20 cellular contexts compared by ENCODE assay signal in the genomic region with DNA sequence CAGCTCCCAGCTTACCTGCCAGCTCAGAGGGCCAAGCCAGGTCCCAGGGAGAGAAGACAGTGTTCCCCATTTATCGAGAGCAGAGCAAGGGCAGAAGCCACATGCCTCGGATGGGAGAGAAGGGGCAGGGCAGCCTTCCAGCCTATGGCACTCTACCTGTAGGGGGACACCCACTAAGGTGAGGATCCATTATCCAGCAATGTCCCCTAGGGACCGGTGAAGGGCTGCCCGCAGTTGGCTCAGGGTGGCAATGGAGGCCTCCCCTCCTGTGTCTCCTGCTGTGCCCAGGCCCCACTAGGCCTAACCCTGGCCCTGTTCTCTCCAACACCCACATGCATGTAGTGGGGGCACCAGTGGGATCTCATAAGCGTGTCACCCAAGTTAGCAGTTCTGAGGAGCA. TPM values are rescaled to one million over a fixed set of nuclear protein-coding genes. Genes with fewer than 3 reads are reported as not detected.
DNase-seq lines count a peak whose midpoint lies in the region; TF ChIP-seq lines count a peak whose summit lies in the region.
"Had no signal": no experiment of that assay in that cellular context is flagged by ENCODE, and none has a peak within 500 bp of the region (broad histone marks: within the 10 kb centered on the region; RNA-seq: fewer than 3 reads in every experiment).

No MANE protein-coding gene starts in this region.

- no peak overlapping the region for H3K27ac ChIP-seq in WERI-Rb-1
- peak overlapping the region in 3 of 4 donors; percentile 55 to 85 (median 70) for H3K27ac ChIP-seq in esophagus squamous epithelium
- peak overlapping the region; percentile 91 for H3K27ac ChIP-seq in rectal smooth muscle tissue (ENCODE audit: low read depth, low read length)
- H3K27ac ChIP-seq: left lung, RWPE1 had no signal

- no peak overlapping the region for H3K4me3 ChIP-seq in WERI-Rb-1 (ENCODE audit: low read depth, low read length)
- H3K4me3 ChIP-seq in esophagus squamous epithelium, result no peak overlapping the region
- H3K4me3 ChIP-seq in rectal smooth muscle tissue (ENCODE audit: low read length), result no peak overlapping the region
- H3K4me3 ChIP-seq: HAP-1, left lung had no signal

- in situ Hi-C loops in G401 (cut with HindIII; ENCODE audit: low sequenced_read_pairs), result no loop called here

- H3K4me1 ChIP-seq in esophagus squamous epithelium, result peaks cover 0 to 47% (median 6%) of the 10 kb centered on the region in 3 donors
- peaks cover 52% of the 10 kb centered on the region for H3K4me1 ChIP-seq in rectal smooth muscle tissue (ENCODE audit: control insufficient read depth, insufficient read depth, low read length)
- H3K4me1 ChIP-seq: left lung had no signal

- DNase-seq in G401 (ENCODE audit: low spot score), result peak; percentile 69
- DNase-seq in WERI-Rb-1, result no peak
- no peak for DNase-seq in esophagus squamous epithelium (lab: John Stamatoyannopoulos, UW)
- DNase-seq in DMS79 (lab: John Stamatoyannopoulos, UW), result no peak
- DNase-seq in NCI-H748 (lab: John Stamatoyannopoulos, UW; ENCODE audit: unreplicated experiment), result no peak
- DNase-seq in hepatic stellate cell (ENCODE audit: low spot score), result no peak
- no peak for DNase-seq in DMS114 treated with DMSO at 0.1 percent for 48 hours (lab: John Stamatoyannopoulos, UW; ENCODE audit: unreplicated experiment)
- DNase-seq: activated naive CD4-positive, alpha-beta T cell treated with anti-CD3 and anti-CD28 coated beads, Interleukin-2, amount 50 U/mL, for 16 hours; COR-L47; effector memory CD8-positive, alpha-beta T cell; GDM1; left lung; NCI-H1417 treated with DMSO at 0.1 percent for 48 hours; NK-92 treated with Interleukin-12 subunit alpha and Interleukin-12 subunit beta, amount 100 ng/mL, for 24 hours; stimulated activated CD4-positive, alpha-beta T cell treated with anti-CD3 and anti-CD28 coated beads, Interleukin-12 subunit alpha, Interleukin-12 subunit beta, amount 100 ng/mL, for 4 hours had no signal

- H3K36me3 ChIP-seq in WERI-Rb-1 (no peaks in the 10 kb centered on the region), esophagus squamous epithelium (no peaks in the 10 kb centered on the region), rectal smooth muscle tissue (ENCODE audit: control insufficient read depth, insufficient read depth, low read length) (no peaks in the 10 kb centered on the region)
- H3K36me3 ChIP-seq: HAP-1, left lung had no signal

- H3K9ac ChIP-seq in rectal smooth muscle tissue (ENCODE audit: low read length), result peak overlapping the region; percentile 42

- no peaks in the 10 kb centered on the region for H3K9me3 ChIP-seq in WERI-Rb-1 (ENCODE audit: severe bottlenecking)
- H3K9me3 ChIP-seq in esophagus squamous epithelium, result no peaks in the 10 kb centered on the region
- H3K9me3 ChIP-seq: HAP-1, left lung had no signal

- WGBS in esophagus squamous epithelium, 2 donors, result 81% methylated on average over 4 of the region's 5 CpGs; no CpG with 5 or more reads in 1 of the 2 donors

- H3K27me3 ChIP-seq in WERI-Rb-1 (ENCODE audit: insufficient read depth, low read depth, severe bottlenecking) (peaks cover 7% of the 10 kb centered on the region), esophagus squamous epithelium (peaks cover 0 to 17% (median 0%) of the 10 kb centered on the region in 4 donors), rectal smooth muscle tissue (ENCODE audit: control insufficient read depth, insufficient read depth, low read length) (no peaks in the 10 kb centered on the region)
- H3K27me3 ChIP-seq: left lung had no signal

- peak; percentile 23; the same call in 1 of the 2 replicates for TF ChIP-seq CTCF in WERI-Rb-1 (IDR thresholded peaks at IDR 0.05; ENCODE audit: low read depth, low read length)
- TF ChIP-seq CTCF in esophagus squamous epithelium (IDR thresholded peaks at IDR 0.05), result no peak

- intact Hi-C loops in esophagus squamous epithelium (cut with DNase I), result no loop called here

- TF ChIP-seq POLR2A in esophagus squamous epithelium (IDR thresholded peaks at IDR 0.05), result no peak

RNA-seq across cellular contexts. Expression of a gene that starts 4.9 kb away (rescaled TPM):
- 7.9 and 9.9 TPM in 2 replicates for total RNA-seq in G401 (2014; rRNA removed; shearing (Covaris generic))
- total RNA-seq in esophagus squamous epithelium, result 1 to 10 TPM in 3 of 4 donors, under 1 TPM in 1; 0.83 to 8.8 (median 3.7) TPM

RNA-seq across cellular contexts. Expression of a gene that starts 15.8 kb away (rescaled TPM):
- total RNA-seq in G401 (2014; rRNA removed; shearing (Covaris generic)), result not detected in 2 replicates
- not detected for total RNA-seq in esophagus squamous epithelium
- total RNA-seq: left lung; LHCN-M2; T-helper 1 cell treated with Interleukin-12 subunit alpha and Interleukin-12 subunit beta and Interleukin-4 antibody, amounts not matched to agents 30 ng/mL and 1 ng/mL, for 36 hours had no signal

RNA-seq across cellular contexts. Expression of a gene that starts 44.8 kb away (rescaled TPM):
- total RNA-seq in G401 (2014; rRNA removed; shearing (Covaris generic)), result 1.5 and 3.3 TPM in 2 replicates
- total RNA-seq in esophagus squamous epithelium, result 10 to 100 TPM in 1 of 4 donors, 1 to 10 TPM in 3; 2.1 to 10.3 (median 7.4) TPM

RNA-seq across cellular contexts. Expression of a gene that starts 54.2 kb away (rescaled TPM):
- total RNA-seq in G401 (2014; rRNA removed; shearing (Covaris generic)), result not detected in 2 replicates
- not detected for total RNA-seq in esophagus squamous epithelium
- total RNA-seq: LHCN-M2; T-helper 1 cell treated with Interleukin-12 subunit alpha and Interleukin-12 subunit beta and Interleukin-4 antibody, amounts not matched to agents 30 ng/mL and 1 ng/mL, for 36 hours had no signal
